ENCODE assay signal across 9 cellular contexts in genomic region chr2:216110620-216111019, GRCh38. TPM values are rescaled to one million over a fixed set of nuclear protein-coding genes. Genes with fewer than 3 reads are reported as not detected.
DNase-seq lines count a peak whose midpoint lies in the region; ATAC-seq and TF ChIP-seq lines count a peak whose summit lies in the region.
"Had no signal": no experiment of that assay in that cellular context is flagged by ENCODE, and none has a peak within 500 bp of the region (broad histone marks: within the 10 kb centered on the region; RNA-seq: fewer than 3 reads in every experiment).

No MANE protein-coding gene starts in this region.

- no peak for TF ChIP-seq POLR2A in tibial nerve (IDR thresholded peaks at IDR 0.05)

- DNase-seq in activated CD4-positive, alpha-beta T cell treated with anti-CD3 and anti-CD28 coated beads, Interleukin-2, amount 10 ng/mL, durations not matched to agents 24 days and 14 days = no peak
- no peak for DNase-seq in activated CD4-positive, alpha-beta T cell treated with anti-CD3 and anti-CD28 coated beads for 4 hours
- no peak for DNase-seq in activated CD4-positive, alpha-beta memory T cell treated with anti-CD3 and anti-CD28 coated beads, Interleukin-2, amount 10 ng/mL, durations not matched to agents 7 days and 5 days
- no peak for DNase-seq in stimulated activated naive CD8-positive, alpha-beta T cell treated with anti-CD3 and anti-CD28 coated beads, Interleukin-15, amount 100 ng/mL, for 72 hours
- DNase-seq in tibial nerve (ENCODE audit: low spot score in 2 of 2) = no peak
- DNase-seq: activated effector memory CD4-positive, alpha-beta T cell treated with Interleukin-2 at 50 U/mL for 16 hours had no signal

- H3K36me3 ChIP-seq in iPS-15b (ENCODE audit: control insufficient read depth, insufficient read depth, low read length) (peaks cover 21% of the 10 kb centered on the region), tibial nerve (peaks cover 0 to 32% (median 0%) of the 10 kb centered on the region in 3 donors)

- peak overlapping the region; percentile 98 for H3K27ac Mint-ChIP-seq in activated CD4-positive, alpha-beta T cell treated with anti-CD3 and anti-CD28 coated beads, Interleukin-2, amount 10 ng/mL, durations not matched to agents 24 days and 14 days
- peak overlapping the region; percentile 98 for H3K27ac Mint-ChIP-seq in activated CD4-positive, alpha-beta memory T cell treated with anti-CD3 and anti-CD28 coated beads, Interleukin-2, amount 10 ng/mL, durations not matched to agents 7 days and 5 days
- peak overlapping the region in 1 of 2 donors; percentile 79 for H3K27ac Mint-ChIP-seq in stimulated activated naive CD8-positive, alpha-beta T cell treated with anti-CD3 and anti-CD28 coated beads, Interleukin-15, amount 100 ng/mL, for 72 hours

- ATAC-seq in stimulated activated naive CD8-positive, alpha-beta T cell treated with anti-CD3 and anti-CD28 coated beads, Interleukin-15, amount 100 ng/mL, for 72 hours = no peak
- ATAC-seq in GM19328 (IDR thresholded peaks at IDR 0.05; ENCODE audit: unreplicated experiment) (no peak), HG03457 (IDR thresholded peaks at IDR 0.05; ENCODE audit: unreplicated experiment) (no peak)

- CTCF ChIA-PET in activated CD4-positive, alpha-beta memory T cell treated with anti-CD3 and anti-CD28 coated beads, Interleukin-2, amount 10 ng/mL, durations not matched to agents 7 days and 5 days (lab: Charles Lee) = interaction anchor here (0.6 to 4.1 kb wide), 29 partner anchors 9 to 556 kb away, joined by 3 to 32 read pairs (median 4); partner anchors contain the start of genes PECR, SMARCAL1 and TMEM169

- H3K27me3 ChIP-seq in iPS-15b (ENCODE audit: control insufficient read depth, insufficient read depth, low read length) (no peaks in the 10 kb centered on the region), tibial nerve (no peaks in the 10 kb centered on the region)

- H3K4me1 ChIP-seq in iPS-15b (ENCODE audit: control insufficient read depth, insufficient read depth, low read length) (peaks cover 19% of the 10 kb centered on the region), tibial nerve (peaks cover 0 to 58% (median 22%) of the 10 kb centered on the region in 4 donors)

- POLR2A ChIA-PET in activated CD4-positive, alpha-beta memory T cell treated with anti-CD3 and anti-CD28 coated beads, Interleukin-2, amount 10 ng/mL, durations not matched to agents 7 days and 5 days (lab: Charles Lee) = interaction anchor here (0.9 to 8.5 kb wide), 12 partner anchors 8 to 799 kb away, joined by 3 to 103 read pairs (median 10); partner anchors contain the start of genes ATIC, PECR, RPL37A and TMEM169

- no peak for TF ChIP-seq EP300 in tibial nerve (IDR thresholded peaks at IDR 0.05)

- intact Hi-C loops in activated CD4-positive, alpha-beta T cell treated with anti-CD3 and anti-CD28 coated beads, Interleukin-2, amount 10 ng/mL, durations not matched to agents 24 days and 14 days (cut with micrococcal nuclease) = loop anchor here (1.0 kb wide), 1 partner anchor 30 kb away; no protein-coding TSS in a partner anchor

- peaks cover 6% of the 10 kb centered on the region for H3K27me3 Mint-ChIP-seq in activated CD4-positive, alpha-beta T cell treated with anti-CD3 and anti-CD28 coated beads, Interleukin-2, amount 10 ng/mL, durations not matched to agents 24 days and 14 days
- H3K27me3 Mint-ChIP-seq in activated CD4-positive, alpha-beta memory T cell treated with anti-CD3 and anti-CD28 coated beads, Interleukin-2, amount 10 ng/mL, durations not matched to agents 7 days and 5 days = no peaks in the 10 kb centered on the region
- H3K27me3 Mint-ChIP-seq in stimulated activated naive CD8-positive, alpha-beta T cell treated with anti-CD3 and anti-CD28 coated beads, Interleukin-15, amount 100 ng/mL, for 72 hours = no peaks in the 10 kb centered on the region

- H3K36me3 Mint-ChIP-seq in activated CD4-positive, alpha-beta T cell treated with anti-CD3 and anti-CD28 coated beads, Interleukin-2, amount 10 ng/mL, durations not matched to agents 24 days and 14 days (ENCODE audit: low read depth) = peaks cover 53% of the 10 kb centered on the region
- H3K36me3 Mint-ChIP-seq in activated CD4-positive, alpha-beta memory T cell treated with anti-CD3 and anti-CD28 coated beads, Interleukin-2, amount 10 ng/mL, durations not matched to agents 7 days and 5 days (ENCODE audit: low read depth) = peaks cover 58% of the 10 kb centered on the region

- H3K4me3 ChIP-seq in iPS-15b (ENCODE audit: low read depth, low read length) = peak overlapping the region; percentile 98
- H3K4me3 ChIP-seq in tibial nerve = peak overlapping the region in 2 of 4 donors; percentile 83 to 90

- peaks cover 56% of the 10 kb centered on the region for H3K4me1 Mint-ChIP-seq in activated CD4-positive, alpha-beta T cell treated with anti-CD3 and anti-CD28 coated beads, Interleukin-2, amount 10 ng/mL, durations not matched to agents 24 days and 14 days
- H3K4me1 Mint-ChIP-seq in activated CD4-positive, alpha-beta memory T cell treated with anti-CD3 and anti-CD28 coated beads, Interleukin-2, amount 10 ng/mL, durations not matched to agents 7 days and 5 days = peaks cover 65% of the 10 kb centered on the region
- H3K4me1 Mint-ChIP-seq in stimulated activated naive CD8-positive, alpha-beta T cell treated with anti-CD3 and anti-CD28 coated beads, Interleukin-15, amount 100 ng/mL, for 72 hours = peaks cover 64% of the 10 kb centered on the region

- H3K27ac ChIP-seq in tibial nerve = peak overlapping the region in 1 of 4 donors; percentile 95

- H3K9me3 Mint-ChIP-seq in activated CD4-positive, alpha-beta T cell treated with anti-CD3 and anti-CD28 coated beads, Interleukin-2, amount 10 ng/mL, durations not matched to agents 24 days and 14 days = no peaks in the 10 kb centered on the region
- no peaks in the 10 kb centered on the region for H3K9me3 Mint-ChIP-seq in activated CD4-positive, alpha-beta memory T cell treated with anti-CD3 and anti-CD28 coated beads, Interleukin-2, amount 10 ng/mL, durations not matched to agents 7 days and 5 days
- H3K9me3 Mint-ChIP-seq in stimulated activated naive CD8-positive, alpha-beta T cell treated with anti-CD3 and anti-CD28 coated beads, Interleukin-15, amount 100 ng/mL, for 72 hours = no peaks in the 10 kb centered on the region

- peak overlapping the region; percentile 100 for H3K4me3 Mint-ChIP-seq in activated CD4-positive, alpha-beta T cell treated with anti-CD3 and anti-CD28 coated beads, Interleukin-2, amount 10 ng/mL, durations not matched to agents 24 days and 14 days
- peak overlapping the region; percentile 99 for H3K4me3 Mint-ChIP-seq in activated CD4-positive, alpha-beta memory T cell treated with anti-CD3 and anti-CD28 coated beads, Interleukin-2, amount 10 ng/mL, durations not matched to agents 7 days and 5 days
- peak overlapping the region; percentile 99 to 100 for H3K4me3 Mint-ChIP-seq in stimulated activated naive CD8-positive, alpha-beta T cell treated with anti-CD3 and anti-CD28 coated beads, Interleukin-15, amount 100 ng/mL, for 72 hours

- WGBS in tibial nerve, 2 donors = 17 to 27% methylated on average over 1 of the region's 1 CpG

- H3K9ac ChIP-seq in iPS-15b (ENCODE audit: low read depth, low read length) = peak overlapping the region; percentile 99

- H3K9me3 ChIP-seq in iPS-15b (ENCODE audit: control insufficient read depth, insufficient read depth, low read length) (no peaks in the 10 kb centered on the region), tibial nerve (no peaks in the 10 kb centered on the region)

- no peak for TF ChIP-seq CTCF in tibial nerve (IDR thresholded peaks at IDR 0.05)

RNA-seq across cellular contexts. Expression of gene XRCC5, which starts 1.5 kb away (rescaled TPM):
- 476 and 510 TPM in 2 replicates for total RNA-seq in activated CD4-positive, alpha-beta T cell treated with anti-CD3 and anti-CD28 coated beads, Interleukin-2, amount 10 ng/mL, durations not matched to agents 24 days and 14 days
- total RNA-seq in activated CD4-positive, alpha-beta memory T cell treated with anti-CD3 and anti-CD28 coated beads, Interleukin-2, amount 10 ng/mL, durations not matched to agents 7 days and 5 days = 100 to 1,000 TPM; 296 to 302 TPM
- 100 to 1,000 TPM; 134 to 164 (median 147) TPM for total RNA-seq in tibial nerve

RNA-seq across cellular contexts. Expression of gene TMEM169, which starts 28.9 kb away (rescaled TPM):
- total RNA-seq in activated CD4-positive, alpha-beta T cell treated with anti-CD3 and anti-CD28 coated beads, Interleukin-2, amount 10 ng/mL, durations not matched to agents 24 days and 14 days = 0.51 and 0.97 TPM in 2 replicates
- 1 to 10 TPM; 2.3 to 3.5 TPM for total RNA-seq in activated CD4-positive, alpha-beta memory T cell treated with anti-CD3 and anti-CD28 coated beads, Interleukin-2, amount 10 ng/mL, durations not matched to agents 7 days and 5 days
- total RNA-seq in tibial nerve = 1 to 10 TPM in 2 of 4 donors, under 1 TPM in 2; 0.59 to 2.8 (median 1.7) TPM

RNA-seq across cellular contexts. Expression of gene PECR, which starts 29.0 kb away (rescaled TPM):
- total RNA-seq in activated CD4-positive, alpha-beta T cell treated with anti-CD3 and anti-CD28 coated beads, Interleukin-2, amount 10 ng/mL, durations not matched to agents 24 days and 14 days = 13.1 and 15.3 TPM in 2 replicates
- total RNA-seq in activated CD4-positive, alpha-beta memory T cell treated with anti-CD3 and anti-CD28 coated beads, Interleukin-2, amount 10 ng/mL, durations not matched to agents 7 days and 5 days = 10 to 100 TPM; 32.5 to 34.7 TPM
- total RNA-seq in tibial nerve = 10 to 100 TPM; 12.7 to 18.8 (median 16.0) TPM
